In the genomic region with DNA sequence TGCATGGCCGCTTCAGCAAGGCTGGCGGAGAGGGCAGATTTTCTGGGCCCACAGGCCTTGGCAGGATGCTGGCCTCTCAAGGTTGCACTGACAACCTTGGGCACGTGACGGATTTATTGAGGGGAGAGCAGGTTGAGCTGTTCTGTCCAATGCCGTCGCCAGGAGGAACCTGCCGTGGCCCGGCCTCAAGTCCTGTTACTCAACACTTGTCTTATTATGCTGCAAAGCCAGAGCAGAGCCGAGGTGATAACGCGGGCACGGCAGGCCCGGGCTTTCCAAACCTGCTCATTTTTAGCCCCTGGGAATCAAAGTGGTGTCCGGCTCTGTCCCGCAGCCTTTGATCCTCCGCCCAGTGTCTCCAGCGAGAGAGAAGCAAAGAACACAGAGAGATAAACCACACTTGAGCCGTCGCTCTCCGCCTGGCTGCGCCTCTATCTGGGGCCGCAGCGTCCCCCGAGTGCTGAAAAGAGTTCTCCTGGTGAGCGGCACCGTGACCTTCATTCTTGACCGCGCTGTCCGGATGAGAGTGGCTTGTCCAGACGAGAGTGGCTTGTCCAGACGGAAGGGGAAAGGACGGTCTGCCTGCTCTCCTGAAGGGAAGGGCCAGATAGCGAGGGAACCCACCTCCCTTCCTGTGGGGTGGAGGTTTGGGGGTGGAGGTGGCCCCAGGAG, we compare ENCODE assay signal across 1 cellular context.
TF ChIP-seq lines count a peak whose summit lies in the region.

No MANE protein-coding gene starts in this region.

TF ChIP-seq in HepG2, 621 proteins besides CTCF, POLR2A, EP300 and RAD21 (continued from another document and continues in another):
- TF ChIP-seq, protein P1, sequence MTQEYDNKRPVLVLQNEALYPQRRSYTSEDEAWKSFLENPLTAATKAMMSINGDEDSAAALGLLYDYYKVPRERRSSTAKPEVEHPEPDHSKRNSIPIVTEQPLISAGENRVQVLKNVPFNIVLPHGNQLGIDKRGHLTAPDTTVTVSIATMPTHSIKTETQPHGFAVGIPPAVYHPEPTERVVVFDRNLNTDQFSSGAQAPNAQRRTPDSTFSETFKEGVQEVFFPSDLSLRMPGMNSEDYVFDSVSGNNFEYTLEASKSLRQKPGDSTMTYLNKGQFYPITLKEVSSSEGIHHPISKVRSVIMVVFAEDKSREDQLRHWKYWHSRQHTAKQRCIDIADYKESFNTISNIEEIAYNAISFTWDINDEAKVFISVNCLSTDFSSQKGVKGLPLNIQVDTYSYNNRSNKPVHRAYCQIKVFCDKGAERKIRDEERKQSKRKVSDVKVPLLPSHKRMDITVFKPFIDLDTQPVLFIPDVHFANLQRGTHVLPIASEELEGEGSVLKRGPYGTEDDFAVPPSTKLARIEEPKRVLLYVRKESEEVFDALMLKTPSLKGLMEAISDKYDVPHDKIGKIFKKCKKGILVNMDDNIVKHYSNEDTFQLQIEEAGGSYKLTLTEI (CRISPR knock-in tag; conservative IDR thresholded peaks at IDR 0.05): no peak
- TF ChIP-seq EED (CRISPR knock-in tag; IDR thresholded peaks at IDR 0.05) (no peak), ZFP37 (CRISPR knock-in tag; IDR thresholded peaks at IDR 0.05; ENCODE audit: borderline replicate concordance) (no peak), CENPBD1 (CRISPR knock-in tag; IDR thresholded peaks at IDR 0.05; ENCODE audit: borderline replicate concordance, low read depth) (no peak), ZNF33B (CRISPR knock-in tag; IDR thresholded peaks at IDR 0.05) (no peak), ZNF562 (CRISPR knock-in tag; IDR thresholded peaks at IDR 0.05; ENCODE audit: borderline replicate concordance) (no peak), ZNF343 (CRISPR knock-in tag; IDR thresholded peaks at IDR 0.05) (no peak), ATRX (CRISPR knock-in tag; IDR thresholded peaks at IDR 0.05; ENCODE audit: borderline replicate concordance) (no peak), ZSCAN21 (CRISPR knock-in tag; IDR thresholded peaks at IDR 0.05; ENCODE audit: borderline replicate concordance) (no peak), SIX1 (CRISPR knock-in tag; IDR thresholded peaks at IDR 0.05; ENCODE audit: borderline replicate concordance) (no peak), ZNF839 (CRISPR knock-in tag; IDR thresholded peaks at IDR 0.05; ENCODE audit: borderline replicate concordance) (no peak), FOXC1 (CRISPR knock-in tag; IDR thresholded peaks at IDR 0.05; ENCODE audit: borderline replicate concordance) (no peak), ZNF431 (CRISPR knock-in tag; IDR thresholded peaks at IDR 0.05; ENCODE audit: borderline replicate concordance, low read depth) (no peak), TP53 (CRISPR knock-in tag; conservative IDR thresholded peaks at IDR 0.05) (no peak), ZNF354B (CRISPR knock-in tag; IDR thresholded peaks at IDR 0.05) (no peak), DDIT3 (CRISPR knock-in tag; IDR thresholded peaks at IDR 0.05) (no peak), ZNF672 (CRISPR knock-in tag; IDR thresholded peaks at IDR 0.05) (no peak), ZNF747 (CRISPR knock-in tag; IDR thresholded peaks at IDR 0.05; ENCODE audit: borderline replicate concordance) (no peak), HOXA5 (CRISPR knock-in tag; IDR thresholded peaks at IDR 0.05) (no peak), ZNF296 (CRISPR knock-in tag; conservative IDR thresholded peaks at IDR 0.05) (no peak), MEIS1 (CRISPR knock-in tag; IDR thresholded peaks at IDR 0.05; ENCODE audit: borderline replicate concordance) (no peak), HNRNPH1 (optimal IDR thresholded peaks at IDR 0.05; ENCODE audit: low read depth, low read length) (no peak), CEBPB (IDR thresholded peaks at IDR 0.05; ENCODE audit: borderline replicate concordance, low read depth, low read length) (no peak), ZNF256 (CRISPR knock-in tag; conservative IDR thresholded peaks at IDR 0.05) (no peak), ZNF83 (CRISPR knock-in tag; IDR thresholded peaks at IDR 0.05; ENCODE audit: borderline replicate concordance) (no peak), ZFAT (CRISPR knock-in tag; conservative IDR thresholded peaks at IDR 0.05) (no peak), U2AF1 (optimal IDR thresholded peaks at IDR 0.05; ENCODE audit: low read depth, low read length) (peak; percentile 31), ZNF563 (CRISPR knock-in tag; IDR thresholded peaks at IDR 0.05) (no peak), ZFP1 (CRISPR knock-in tag; IDR thresholded peaks at IDR 0.05) (no peak), IRF9 (CRISPR knock-in tag; IDR thresholded peaks at IDR 0.05; ENCODE audit: borderline replicate concordance) (no peak), ZNF329 (CRISPR knock-in tag; IDR thresholded peaks at IDR 0.05; ENCODE audit: low read depth) (no peak), JUNB (CRISPR knock-in tag; IDR thresholded peaks at IDR 0.05; ENCODE audit: borderline replicate concordance) (no peak), KLF9 (CRISPR knock-in tag; IDR thresholded peaks at IDR 0.05; ENCODE audit: low read depth) (no peak), ZNF768 (CRISPR knock-in tag; IDR thresholded peaks at IDR 0.05) (no peak), ZBTB20 (CRISPR knock-in tag; IDR thresholded peaks at IDR 0.05; ENCODE audit: borderline replicate concordance, low read depth) (no peak)
- TF ChIP-seq, protein P2, sequence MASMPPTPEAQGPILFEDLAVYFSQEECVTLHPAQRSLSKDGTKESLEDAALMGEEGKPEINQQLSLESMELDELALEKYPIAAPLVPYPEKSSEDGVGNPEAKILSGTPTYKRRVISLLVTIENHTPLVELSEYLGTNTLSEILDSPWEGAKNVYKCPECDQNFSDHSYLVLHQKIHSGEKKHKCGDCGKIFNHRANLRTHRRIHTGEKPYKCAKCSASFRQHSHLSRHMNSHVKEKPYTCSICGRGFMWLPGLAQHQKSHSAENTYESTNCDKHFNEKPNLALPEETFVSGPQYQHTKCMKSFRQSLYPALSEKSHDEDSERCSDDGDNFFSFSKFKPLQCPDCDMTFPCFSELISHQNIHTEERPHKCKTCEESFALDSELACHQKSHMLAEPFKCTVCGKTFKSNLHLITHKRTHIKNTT (CRISPR knock-in tag; IDR thresholded peaks at IDR 0.05): no peak
- TF ChIP-seq, protein P3, sequence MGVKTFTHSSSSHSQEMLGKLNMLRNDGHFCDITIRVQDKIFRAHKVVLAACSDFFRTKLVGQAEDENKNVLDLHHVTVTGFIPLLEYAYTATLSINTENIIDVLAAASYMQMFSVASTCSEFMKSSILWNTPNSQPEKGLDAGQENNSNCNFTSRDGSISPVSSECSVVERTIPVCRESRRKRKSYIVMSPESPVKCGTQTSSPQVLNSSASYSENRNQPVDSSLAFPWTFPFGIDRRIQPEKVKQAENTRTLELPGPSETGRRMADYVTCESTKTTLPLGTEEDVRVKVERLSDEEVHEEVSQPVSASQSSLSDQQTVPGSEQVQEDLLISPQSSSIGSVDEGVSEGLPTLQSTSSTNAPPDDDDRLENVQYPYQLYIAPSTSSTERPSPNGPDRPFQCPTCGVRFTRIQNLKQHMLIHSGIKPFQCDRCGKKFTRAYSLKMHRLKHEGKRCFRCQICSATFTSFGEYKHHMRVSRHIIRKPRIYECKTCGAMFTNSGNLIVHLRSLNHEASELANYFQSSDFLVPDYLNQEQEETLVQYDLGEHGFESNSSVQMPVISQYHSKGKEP (CRISPR knock-in tag; IDR thresholded peaks at IDR 0.05): no peak
- TF ChIP-seq, protein P4, sequence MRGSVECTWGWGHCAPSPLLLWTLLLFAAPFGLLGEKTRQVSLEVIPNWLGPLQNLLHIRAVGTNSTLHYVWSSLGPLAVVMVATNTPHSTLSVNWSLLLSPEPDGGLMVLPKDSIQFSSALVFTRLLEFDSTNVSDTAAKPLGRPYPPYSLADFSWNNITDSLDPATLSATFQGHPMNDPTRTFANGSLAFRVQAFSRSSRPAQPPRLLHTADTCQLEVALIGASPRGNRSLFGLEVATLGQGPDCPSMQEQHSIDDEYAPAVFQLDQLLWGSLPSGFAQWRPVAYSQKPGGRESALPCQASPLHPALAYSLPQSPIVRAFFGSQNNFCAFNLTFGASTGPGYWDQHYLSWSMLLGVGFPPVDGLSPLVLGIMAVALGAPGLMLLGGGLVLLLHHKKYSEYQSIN (CRISPR knock-in tag; IDR thresholded peaks at IDR 0.05; ENCODE audit: borderline replicate concordance): no peak
- TF ChIP-seq, protein P5, sequence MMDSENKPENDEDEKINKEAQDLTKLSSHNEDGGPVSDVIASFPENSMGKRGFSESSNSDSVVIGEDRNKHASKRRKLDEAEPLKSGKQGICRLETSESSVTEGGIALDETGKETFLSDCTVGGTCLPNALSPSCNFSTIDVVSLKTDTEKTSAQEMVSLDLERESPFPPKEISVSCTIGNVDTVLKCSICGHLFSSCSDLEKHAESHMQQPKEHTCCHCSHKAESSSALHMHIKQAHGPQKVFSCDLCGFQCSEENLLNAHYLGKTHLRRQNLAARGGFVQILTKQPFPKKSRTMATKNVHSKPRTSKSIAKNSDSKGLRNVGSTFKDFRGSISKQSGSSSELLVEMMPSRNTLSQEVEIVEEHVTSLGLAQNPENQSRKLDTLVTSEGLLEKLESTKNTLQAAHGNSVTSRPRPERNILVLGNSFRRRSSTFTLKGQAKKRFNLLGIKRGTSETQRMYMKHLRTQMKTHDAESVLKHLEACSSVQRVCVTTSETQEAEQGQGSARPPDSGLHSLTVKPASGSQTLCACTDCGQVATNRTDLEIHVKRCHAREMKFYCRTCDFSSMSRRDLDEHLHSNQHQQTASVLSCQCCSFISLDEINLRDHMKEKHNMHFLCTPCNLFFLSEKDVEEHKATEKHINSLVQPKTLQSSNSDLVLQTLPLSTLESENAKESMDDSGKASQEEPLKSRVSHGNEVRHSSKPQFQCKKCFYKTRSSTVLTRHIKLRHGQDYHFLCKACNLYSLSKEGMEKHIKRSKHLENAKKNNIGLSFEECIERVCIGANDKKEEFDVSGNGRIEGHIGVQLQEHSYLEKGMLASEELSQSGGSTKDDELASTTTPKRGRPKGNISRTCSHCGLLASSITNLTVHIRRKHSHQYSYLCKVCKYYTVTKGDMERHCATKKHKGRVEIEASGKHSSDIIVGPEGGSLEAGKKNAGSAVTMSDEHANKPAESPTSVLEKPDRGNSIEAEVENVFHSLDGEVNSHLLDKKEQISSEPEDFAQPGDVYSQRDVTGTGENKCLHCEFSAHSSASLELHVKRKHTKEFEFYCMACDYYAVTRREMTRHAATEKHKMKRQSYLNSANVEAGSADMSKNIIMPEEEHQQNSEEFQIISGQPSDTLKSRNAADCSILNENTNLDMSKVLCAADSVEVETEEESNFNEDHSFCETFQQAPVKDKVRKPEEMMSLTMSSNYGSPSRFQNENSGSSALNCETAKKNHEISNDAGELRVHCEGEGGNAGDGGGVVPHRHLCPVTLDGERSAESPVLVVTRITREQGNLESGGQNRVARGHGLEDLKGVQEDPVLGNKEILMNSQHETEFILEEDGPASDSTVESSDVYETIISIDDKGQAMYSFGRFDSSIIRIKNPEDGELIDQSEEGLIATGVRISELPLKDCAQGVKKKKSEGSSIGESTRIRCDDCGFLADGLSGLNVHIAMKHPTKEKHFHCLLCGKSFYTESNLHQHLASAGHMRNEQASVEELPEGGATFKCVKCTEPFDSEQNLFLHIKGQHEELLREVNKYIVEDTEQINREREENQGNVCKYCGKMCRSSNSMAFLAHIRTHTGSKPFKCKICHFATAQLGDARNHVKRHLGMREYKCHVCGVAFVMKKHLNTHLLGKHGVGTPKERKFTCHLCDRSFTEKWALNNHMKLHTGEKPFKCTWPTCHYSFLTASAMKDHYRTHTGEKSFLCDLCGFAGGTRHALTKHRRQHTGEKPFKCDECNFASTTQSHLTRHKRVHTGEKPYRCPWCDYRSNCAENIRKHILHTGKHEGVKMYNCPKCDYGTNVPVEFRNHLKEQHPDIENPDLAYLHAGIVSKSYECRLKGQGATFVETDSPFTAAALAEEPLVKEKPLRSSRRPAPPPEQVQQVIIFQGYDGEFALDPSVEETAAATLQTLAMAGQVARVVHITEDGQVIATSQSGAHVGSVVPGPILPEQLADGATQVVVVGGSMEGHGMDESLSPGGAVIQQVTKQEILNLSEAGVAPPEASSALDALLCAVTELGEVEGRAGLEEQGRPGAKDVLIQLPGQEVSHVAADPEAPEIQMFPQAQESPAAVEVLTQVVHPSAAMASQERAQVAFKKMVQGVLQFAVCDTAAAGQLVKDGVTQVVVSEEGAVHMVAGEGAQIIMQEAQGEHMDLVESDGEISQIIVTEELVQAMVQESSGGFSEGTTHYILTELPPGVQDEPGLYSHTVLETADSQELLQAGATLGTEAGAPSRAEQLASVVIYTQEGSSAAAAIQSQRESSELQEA (CRISPR knock-in tag; IDR thresholded peaks at IDR 0.05; ENCODE audit: not compliant biosample characterization): no peak
- TF ChIP-seq, protein P6, sequence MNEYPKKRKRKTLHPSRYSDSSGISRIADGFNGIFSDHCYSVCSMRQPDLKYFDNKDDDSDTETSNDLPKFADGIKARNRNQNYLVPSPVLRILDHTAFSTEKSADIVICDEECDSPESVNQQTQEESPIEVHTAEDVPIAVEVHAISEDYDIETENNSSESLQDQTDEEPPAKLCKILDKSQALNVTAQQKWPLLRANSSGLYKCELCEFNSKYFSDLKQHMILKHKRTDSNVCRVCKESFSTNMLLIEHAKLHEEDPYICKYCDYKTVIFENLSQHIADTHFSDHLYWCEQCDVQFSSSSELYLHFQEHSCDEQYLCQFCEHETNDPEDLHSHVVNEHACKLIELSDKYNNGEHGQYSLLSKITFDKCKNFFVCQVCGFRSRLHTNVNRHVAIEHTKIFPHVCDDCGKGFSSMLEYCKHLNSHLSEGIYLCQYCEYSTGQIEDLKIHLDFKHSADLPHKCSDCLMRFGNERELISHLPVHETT (CRISPR knock-in tag; conservative IDR thresholded peaks at IDR 0.05): no peak
- TF ChIP-seq, protein P7, sequence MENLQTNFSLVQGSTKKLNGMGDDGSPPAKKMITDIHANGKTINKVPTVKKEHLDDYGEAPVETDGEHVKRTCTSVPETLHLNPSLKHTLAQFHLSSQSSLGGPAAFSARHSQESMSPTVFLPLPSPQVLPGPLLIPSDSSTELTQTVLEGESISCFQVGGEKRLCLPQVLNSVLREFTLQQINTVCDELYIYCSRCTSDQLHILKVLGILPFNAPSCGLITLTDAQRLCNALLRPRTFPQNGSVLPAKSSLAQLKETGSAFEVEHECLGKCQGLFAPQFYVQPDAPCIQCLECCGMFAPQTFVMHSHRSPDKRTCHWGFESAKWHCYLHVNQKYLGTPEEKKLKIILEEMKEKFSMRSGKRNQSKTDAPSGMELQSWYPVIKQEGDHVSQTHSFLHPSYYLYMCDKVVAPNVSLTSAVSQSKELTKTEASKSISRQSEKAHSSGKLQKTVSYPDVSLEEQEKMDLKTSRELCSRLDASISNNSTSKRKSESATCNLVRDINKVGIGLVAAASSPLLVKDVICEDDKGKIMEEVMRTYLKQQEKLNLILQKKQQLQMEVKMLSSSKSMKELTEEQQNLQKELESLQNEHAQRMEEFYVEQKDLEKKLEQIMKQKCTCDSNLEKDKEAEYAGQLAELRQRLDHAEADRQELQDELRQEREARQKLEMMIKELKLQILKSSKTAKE (CRISPR knock-in tag; IDR thresholded peaks at IDR 0.05; ENCODE audit: borderline replicate concordance): peak; percentile 84
